In genomic region chr3:87788516-87788915, GRCh38 we compare ENCODE assay signal across 12 cellular contexts. TPM values are rescaled to one million over a fixed set of nuclear protein-coding genes. Genes with fewer than 3 reads are reported as not detected.
"Had no signal": no experiment of that assay in that cellular context is flagged by ENCODE, and none has a peak within 500 bp of the region (broad histone marks: within the 10 kb centered on the region; RNA-seq: fewer than 3 reads in every experiment).

No MANE protein-coding gene starts in this region.

- H3K27ac ChIP-seq: GM23248 had no signal

- H3K4me3 ChIP-seq: GM23248, GM23338, HAP-1 had no signal

- H3K4me2 ChIP-seq: GM23338 had no signal

- FAIRE-seq: H1, H54 had no signal

- H3K9me3 ChIP-seq: HAP-1 had no signal

- H3K36me3 ChIP-seq: HAP-1 had no signal

- H2AFZ ChIP-seq: GM23248, GM23338 had no signal

- ATAC-seq: GM23338, HCT116 had no signal

- H3K4me1 ChIP-seq: HAP-1 had no signal

- DNase-seq: GM23248, GOT3, H7, H9, HCEC 1CT, HFFc6 had no signal

- H3K9ac ChIP-seq: GM23248 had no signal

RNA-seq across cellular contexts. Expression of gene HTR1F, which starts 4.0 kb away (rescaled TPM):
- total RNA-seq: H4, H7 had no signal
